8 cellular contexts compared by ENCODE assay signal in the genomic region with DNA sequence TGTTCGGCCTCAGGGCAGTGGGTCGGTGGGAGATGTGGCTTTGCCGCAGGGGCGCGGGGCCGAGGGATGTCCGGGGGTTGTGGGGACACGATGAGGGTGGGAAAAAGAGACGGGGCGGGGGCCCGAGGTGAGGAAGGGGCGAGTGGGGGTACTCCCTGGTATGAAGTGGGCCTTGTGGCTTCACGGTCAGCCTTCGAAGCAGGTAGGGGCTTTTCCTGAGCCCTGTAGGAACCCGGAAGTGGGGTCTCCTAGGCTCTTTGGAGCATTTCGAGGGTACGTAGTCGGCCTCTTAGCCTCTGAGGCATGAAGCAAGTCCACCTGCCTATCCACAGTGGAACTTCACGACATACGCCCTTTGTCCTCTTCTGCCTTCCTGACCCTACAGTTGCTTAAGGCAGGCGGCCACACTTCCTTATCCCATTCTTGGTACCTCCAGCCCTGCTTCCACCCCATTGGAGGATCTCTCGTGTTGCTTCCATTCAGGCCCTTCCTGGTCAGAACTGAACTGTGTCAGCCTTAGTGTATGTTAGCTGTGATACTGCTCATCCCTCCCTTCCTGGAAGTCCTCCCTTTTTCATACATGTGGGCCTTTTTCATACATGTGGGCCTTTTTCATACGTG. TPM values are rescaled to one million over a fixed set of nuclear protein-coding genes. Genes with fewer than 3 reads are reported as not detected.
DNase-seq lines count a peak whose midpoint lies in the region; ATAC-seq and TF ChIP-seq lines count a peak whose summit lies in the region.

No MANE protein-coding gene starts in this region.

- peak overlapping the region; percentile 88 for H3K4me3 Mint-ChIP-seq in activated CD8-positive, alpha-beta T cell treated with anti-CD3 and anti-CD28 coated beads for 36 hours

- no peaks in the 10 kb centered on the region for H3K9me3 ChIP-seq in neutrophil

- TF ChIP-seq EP300 in Ishikawa (IDR thresholded peaks at IDR 0.05; ENCODE audit: borderline replicate concordance) = no peak

- peaks cover 47 to 48% of the 10 kb centered on the region in 2 experiments for H3K4me1 ChIP-seq in neutrophil (ENCODE audit: control insufficient read depth in 1 of 2, insufficient read depth in 1 of 2, low read depth in 1 of 2, low read length in 1 of 2)

- H3K27ac ChIP-seq in neutrophil = peak overlapping the region; percentile 99

- peaks cover 66% of the 10 kb centered on the region for H3K36me3 Mint-ChIP-seq in activated CD8-positive, alpha-beta T cell treated with anti-CD3 and anti-CD28 coated beads for 36 hours (ENCODE audit: low read depth)

- intact Hi-C loops in activated CD8-positive, alpha-beta T cell treated with anti-CD3 and anti-CD28 coated beads for 36 hours (cut with micrococcal nuclease) = loop anchor here (2.0 kb wide), 1 partner anchor 42 kb away; no protein-coding TSS in a partner anchor

- H3K9me3 Mint-ChIP-seq in activated CD8-positive, alpha-beta T cell treated with anti-CD3 and anti-CD28 coated beads for 36 hours = no peaks in the 10 kb centered on the region

- H3K4me3 ChIP-seq in GM06990 (replicated peaks; ENCODE audit: low read depth, low read length) = peak overlapping the region; percentile 86
- peak overlapping the region; percentile 87 to 88 for H3K4me3 ChIP-seq in neutrophil (ENCODE audit: low read depth in 1 of 2, low read length in 1 of 2)

- DNase-seq in GM06990 (ENCODE audit: extremely low read depth, insufficient read length) (no peak), fibroblast of peridontal ligament (ENCODE audit: extremely low read depth) (peak; percentile 54)
- peak; percentile 44 for DNase-seq in activated CD8-positive, alpha-beta T cell treated with anti-CD3 and anti-CD28 coated beads for 36 hours
- no peak for DNase-seq in central memory CD4-positive, alpha-beta T cell

- POLR2A ChIA-PET in activated CD8-positive, alpha-beta T cell treated with anti-CD3 and anti-CD28 coated beads for 36 hours (lab: Charles Lee) = interaction anchor here (0.8 to 2.7 kb wide), 14 partner anchors 10 to 122 kb away, joined by 3 to 15 read pairs (median 8); partner anchors contain the start of genes BRPF1, CAMK1 and OGG1

- peaks cover 51% of the 10 kb centered on the region for H3K4me1 Mint-ChIP-seq in activated CD8-positive, alpha-beta T cell treated with anti-CD3 and anti-CD28 coated beads for 36 hours (ENCODE audit: low read depth)

- H3K36me3 ChIP-seq in GM06990 (ENCODE audit: control insufficient read depth, insufficient read depth, low read length) (peaks cover 21% of the 10 kb centered on the region), neutrophil (peaks cover 58% of the 10 kb centered on the region)

- H3K27me3 ChIP-seq in GM06990 (replicated peaks; ENCODE audit: control insufficient read depth, insufficient read depth, low read length) (no peaks in the 10 kb centered on the region), neutrophil (no peaks in the 10 kb centered on the region)

- TF ChIP-seq CTCF in GM06990 (IDR thresholded peaks at IDR 0.05; ENCODE audit: insufficient read depth, low read length, poor library complexity, severe bottlenecking) (no peak), neutrophil (IDR thresholded peaks at IDR 0.05) (no peak)
- TF ChIP-seq CTCF in activated CD8-positive, alpha-beta T cell treated with anti-CD3 and anti-CD28 coated beads for 36 hours (IDR thresholded peaks at IDR 0.05) = no peak

- no peak for TF ChIP-seq RAD21 in Ishikawa (IDR thresholded peaks at IDR 0.05; ENCODE audit: low read depth)

- no peaks in the 10 kb centered on the region for H3K27me3 Mint-ChIP-seq in activated CD8-positive, alpha-beta T cell treated with anti-CD3 and anti-CD28 coated beads for 36 hours

- CTCF ChIA-PET in activated CD8-positive, alpha-beta T cell treated with anti-CD3 and anti-CD28 coated beads for 36 hours (lab: Charles Lee) = interaction anchor here (0.8 to 2.3 kb wide), 12 partner anchors 8 to 242 kb away, joined by 3 to 12 read pairs (median 4); partner anchors contain the start of gene BRPF1

- ATAC-seq in activated CD8-positive, alpha-beta T cell treated with anti-CD3 and anti-CD28 coated beads for 36 hours = peak; percentile 8
- ATAC-seq in HG03565 (IDR thresholded peaks at IDR 0.05; ENCODE audit: unreplicated experiment) (no peak), GM18519 (IDR thresholded peaks at IDR 0.05; ENCODE audit: low FRiP score, unreplicated experiment) (no peak)

- H3K27ac Mint-ChIP-seq in activated CD8-positive, alpha-beta T cell treated with anti-CD3 and anti-CD28 coated beads for 36 hours = peak overlapping the region; percentile 100

TF ChIP-seq in Ishikawa, 13 proteins besides CTCF, POLR2A, EP300 and RAD21:
- TF ChIP-seq NFIC (IDR thresholded peaks at IDR 0.05) = no peak
- TF ChIP-seq TEAD4 (IDR thresholded peaks at IDR 0.05) = no peak
- no peak for TF ChIP-seq TCF12 (IDR thresholded peaks at IDR 0.05; ENCODE audit: low read depth)
- 0 out of 2 replicates have a peak, but pooled peaks have one; percentile 6 for TF ChIP-seq CREB1 (IDR thresholded peaks at IDR 0.05; ENCODE audit: low read depth)
- TF ChIP-seq MAX (IDR thresholded peaks at IDR 0.05) = no peak
- TF ChIP-seq ZBTB7A (IDR thresholded peaks at IDR 0.05; ENCODE audit: low read depth) = peak; percentile 80; the same call in 1 of the 2 replicates
- TF ChIP-seq FOXM1 (IDR thresholded peaks at IDR 0.05; ENCODE audit: borderline replicate concordance, low read depth) = no peak
- TF ChIP-seq TAF1 (IDR thresholded peaks at IDR 0.05; ENCODE audit: low read depth) = no peak

RNA-seq across cellular contexts. Expression of gene ARPC4, which starts 0.4 kb away (rescaled TPM):
- 100 to 1,000 TPM; 205 to 208 TPM for total RNA-seq in activated CD8-positive, alpha-beta T cell treated with anti-CD3 and anti-CD28 coated beads for 36 hours

RNA-seq across cellular contexts. Expression of gene TADA3, which starts 1.0 kb away (rescaled TPM):
- 10 to 100 TPM; 57.5 to 58.3 TPM for total RNA-seq in activated CD8-positive, alpha-beta T cell treated with anti-CD3 and anti-CD28 coated beads for 36 hours

RNA-seq across cellular contexts. Expression of gene TTLL3, which starts 16.8 kb away (rescaled TPM):
- 10 to 100 TPM; 52.4 to 61.1 TPM for total RNA-seq in activated CD8-positive, alpha-beta T cell treated with anti-CD3 and anti-CD28 coated beads for 36 hours

RNA-seq across cellular contexts. Expression of gene CAMK1, which starts 23.5 kb away (rescaled TPM):
- total RNA-seq in activated CD8-positive, alpha-beta T cell treated with anti-CD3 and anti-CD28 coated beads for 36 hours = 10 to 100 TPM; 41.7 to 45.7 TPM

RNA-seq across cellular contexts. Expression of gene OGG1, which starts 43.5 kb away (rescaled TPM):
- 10 to 100 TPM; 32.4 to 39.3 TPM for total RNA-seq in activated CD8-positive, alpha-beta T cell treated with anti-CD3 and anti-CD28 coated beads for 36 hours

Comparison
In these comparisons a context has a peak if more than half of its experiments do, and no peak if none do; other contexts are left out.
1. DNase-seq: peak in activated CD8-positive, alpha-beta T cell treated with anti-CD3 and anti-CD28 coated beads for 36 hours (single experiment) and fibroblast of peridontal ligament (single experiment); none in GM06990 (single experiment) and central memory CD4-positive, alpha-beta T cell (single experiment).